Comparison of ENCODE assay signal across 8 cellular contexts in genomic region chr1:205255941-205256780, GRCh38. TPM values are rescaled to one million over a fixed set of nuclear protein-coding genes. Genes with fewer than 3 reads are reported as not detected.
A peak's percentile ranks its signal among the peaks of the same experiment; 100 is the strongest.
DNase-seq lines count a peak whose midpoint lies in the region; ATAC-seq, FAIRE-seq and TF ChIP-seq lines count a peak whose summit lies in the region.

No MANE protein-coding gene starts in this region.

- FAIRE-seq in bronchial epithelial cell (lab: Jason Lieb, UNC) (peak; percentile 81), keratinocyte (lab: Jason Lieb, UNC) (peak; percentile 81)

- CTCF ChIA-PET in WTC11 (lab: Charles Lee) = interaction anchor here (0.5 to 6.7 kb wide), 55 partner anchors 9 to 424 kb away, joined by 3 to 166 read pairs (median 4); partner anchors contain the start of genes RBBP5, SLC45A3 and TMCC2

- H3K36me3 Mint-ChIP-seq in WTC11 = no peaks in the 10 kb centered on the region

- 0 out of 2 replicates have a peak overlapping the region, but pooled peaks have one; percentile 83 for H3K27ac Mint-ChIP-seq in WTC11

- H3K9me3 Mint-ChIP-seq in WTC11 = no peaks in the 10 kb centered on the region

- H3K27ac ChIP-seq in keratinocyte (ENCODE audit: control insufficient read depth, insufficient read depth, low read length) = no peak overlapping the region

- no peaks in the 10 kb centered on the region for H3K27me3 ChIP-seq in bronchial epithelial cell (ENCODE audit: control insufficient read depth, insufficient read depth, low read length)
- no peaks in the 10 kb centered on the region for H3K27me3 ChIP-seq in keratinocyte (ENCODE audit: control insufficient read depth, extremely low read depth, insufficient read depth, low read length)

- H3K9me3 ChIP-seq in keratinocyte (ENCODE audit: control insufficient read depth, low read depth, low read length) = no peaks in the 10 kb centered on the region

- no peaks in the 10 kb centered on the region for H3K27me3 Mint-ChIP-seq in WTC11 (ENCODE audit: low read depth)

- ATAC-seq in HG02642 (IDR thresholded peaks at IDR 0.05; ENCODE audit: poor library complexity, unreplicated experiment) = peak; percentile 68
- ATAC-seq in WTC11 = peak; percentile 90
- ATAC-seq in GM18511 (IDR thresholded peaks at IDR 0.05; ENCODE audit: unreplicated experiment) = no peak

- H3K4me3 Mint-ChIP-seq in WTC11 = no peak overlapping the region

- peak; percentile 98 for TF ChIP-seq CTCF in WTC11 (IDR thresholded peaks at IDR 0.05)
- peak; percentile 96 for TF ChIP-seq CTCF in bronchial epithelial cell (IDR thresholded peaks at IDR 0.05; ENCODE audit: insufficient read depth, low read length, severe bottlenecking)
- peak; percentile 93 to 98 (median 97) for TF ChIP-seq CTCF in keratinocyte (optimal IDR thresholded peaks at IDR 0.05 in 1 of 3, IDR thresholded peaks at IDR 0.05 in 1 of 3, conservative IDR thresholded peaks at IDR 0.05 in 1 of 3; ENCODE audit: extremely low read depth in 1 of 3, insufficient read depth in 2 of 3, low read length in 3 of 3)

- H3K9ac ChIP-seq in keratinocyte (ENCODE audit: control insufficient read depth, extremely low read depth, insufficient read depth, low read length) = no peak overlapping the region

- no peak overlapping the region for H3K4me2 ChIP-seq in keratinocyte (ENCODE audit: control insufficient read depth, extremely low read depth, insufficient read depth, low read depth, low read length)

- peaks cover 17% of the 10 kb centered on the region for H3K4me1 Mint-ChIP-seq in WTC11

- H3K36me3 ChIP-seq in bronchial epithelial cell (ENCODE audit: control insufficient read depth, insufficient read depth, low read length) (no peaks in the 10 kb centered on the region), keratinocyte (ENCODE audit: control insufficient read depth in 2 of 2, extremely low read depth in 1 of 2, insufficient read depth in 2 of 2, low read length in 2 of 2) (no peaks in the 10 kb centered on the region)

- H3K9me1 ChIP-seq in keratinocyte (ENCODE audit: control insufficient read depth, extremely low read depth, insufficient read depth, low read length) = no peaks in the 10 kb centered on the region

- POLR2A ChIA-PET in WTC11 (lab: Charles Lee) = interaction anchor here (0.5 to 0.9 kb wide), 2 partner anchors 26 to 45 kb away, joined by 3 to 5 read pairs; no protein-coding TSS in a partner anchor

- DNase-seq in COLO829 (ENCODE audit: low spot score) (peak; percentile 92), NCI-H2227 (lab: John Stamatoyannopoulos, UW; ENCODE audit: unreplicated experiment) (peak; percentile 90), WTC11 (ENCODE audit: low spot score) (peak; percentile 93), bronchial epithelial cell (ENCODE audit: low read depth) (peak; percentile 74), keratinocyte (ENCODE audit: low read depth, low spot score) (no peak)
- DNase-seq in stimulated activated CD4-positive, alpha-beta T cell treated with anti-CD3 and anti-CD28 coated beads, Interleukin-15, amount 100 ng/mL, for 48 hours (ENCODE audit: low read depth in 2 of 2) = peak; percentile 71 to 79

- H3K4me3 ChIP-seq in bronchial epithelial cell (ENCODE audit: low read depth, low read length) = no peak overlapping the region
- no peak overlapping the region for H3K4me3 ChIP-seq in keratinocyte (ENCODE audit: control insufficient read depth in 2 of 3, extremely low read depth in 1 of 3, insufficient read depth in 2 of 3, low read depth in 1 of 3, low read length in 3 of 3)

- dilution Hi-C loops in keratinocyte (cut with MboI; ENCODE audit: extremely low pct_ligation_motif_present, low sequenced_read_pairs) = no loop called here

- H2AFZ ChIP-seq in keratinocyte (ENCODE audit: control insufficient read depth, low read length) = no peak overlapping the region

- H3K79me2 ChIP-seq in keratinocyte (ENCODE audit: control insufficient read depth, insufficient read depth, low read length) = no peaks in the 10 kb centered on the region

- peaks cover 20% of the 10 kb centered on the region for H3K4me1 ChIP-seq in keratinocyte (ENCODE audit: control insufficient read depth, extremely low read depth, insufficient read depth, low read length)

- H4K20me1 ChIP-seq in keratinocyte (ENCODE audit: control insufficient read depth, extremely low read depth, insufficient read depth, low read length) = peaks cover 4% of the 10 kb centered on the region

TF ChIP-seq in WTC11, 78 proteins besides CTCF, POLR2A, EP300 and RAD21:
- TF ChIP-seq ATF1 (CRISPR knock-in tag; IDR thresholded peaks at IDR 0.05) (no peak), ZNF219 (CRISPR knock-in tag; IDR thresholded peaks at IDR 0.05; ENCODE audit: borderline replicate concordance) (no peak)
- TF ChIP-seq, protein P1, sequence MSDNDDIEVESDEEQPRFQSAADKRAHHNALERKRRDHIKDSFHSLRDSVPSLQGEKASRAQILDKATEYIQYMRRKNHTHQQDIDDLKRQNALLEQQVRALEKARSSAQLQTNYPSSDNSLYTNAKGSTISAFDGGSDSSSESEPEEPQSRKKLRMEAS (CRISPR knock-in tag; IDR thresholded peaks at IDR 0.05) = 0 out of 2 replicates have a peak, but pooled peaks have one; percentile 19

RNA-seq across cellular contexts. Expression of gene TMCC2, which starts 28.4 kb away (rescaled TPM):
- total RNA-seq in WTC11 (2021) = 9.5 to 11.2 TPM (median 11.2 TPM) in 3 replicates
- 0.51 and 0.53 TPM in 2 replicates for total RNA-seq in bronchial epithelial cell
- polyA plus RNA-seq in keratinocyte = 0.60 to 1.8 TPM (median 0.83 TPM) in 3 replicates
- polyA plus RNA-seq in keratinocyte (2011; ENCODE audit: low read depth) = 0.27 TPM
- polyA plus RNA-seq in keratinocyte (2011; cell fraction: cytosol; rRNA removed) = 0.69 and 1.4 TPM in 2 replicates
- polyA plus RNA-seq in keratinocyte (2011; cell fraction: nucleus; rRNA removed) = 1.3 and 1.7 TPM in 2 replicates
- polyA plus RNA-seq in keratinocyte (2012; ENCODE audit: low replicate concordance) = 0.17 and 0.79 TPM in 2 replicates
- polyA minus RNA-seq in keratinocyte = 1.2 to 2.4 TPM (median 2.4 TPM) in 3 replicates
- polyA minus RNA-seq in keratinocyte (2011; cell fraction: cytosol; rRNA and poly(A)+ RNA removed) = 3.1 TPM
- 0.95 and 1.6 TPM in 2 replicates for polyA minus RNA-seq in keratinocyte (2011; cell fraction: nucleus; rRNA and poly(A)+ RNA removed)

RNA-seq across cellular contexts. Expression of gene DSTYK, which starts 44.7 kb away (rescaled TPM):
- 10.3 to 11.6 TPM (median 11.0 TPM) in 3 replicates for total RNA-seq in WTC11 (2021)
- total RNA-seq in bronchial epithelial cell = 11.3 and 13.7 TPM in 2 replicates
- polyA plus RNA-seq in keratinocyte = 7.0 to 8.8 TPM (median 7.6 TPM) in 3 replicates
- polyA plus RNA-seq in keratinocyte (2011; ENCODE audit: low read depth) = 4.7 TPM
- 4.6 and 6.4 TPM in 2 replicates for polyA plus RNA-seq in keratinocyte (2011; cell fraction: cytosol; rRNA removed)
- 8.0 and 8.7 TPM in 2 replicates for polyA plus RNA-seq in keratinocyte (2011; cell fraction: nucleus; rRNA removed)
- polyA plus RNA-seq in keratinocyte (2012; ENCODE audit: low replicate concordance) = 5.8 and 7.1 TPM in 2 replicates
- polyA minus RNA-seq in keratinocyte = 6.6 to 11.3 TPM (median 10.7 TPM) in 3 replicates
- 13.0 TPM for polyA minus RNA-seq in keratinocyte (2011; cell fraction: cytosol; rRNA and poly(A)+ RNA removed)
- 8.3 and 18.5 TPM in 2 replicates for polyA minus RNA-seq in keratinocyte (2011; cell fraction: nucleus; rRNA and poly(A)+ RNA removed)
